ENCODE assay signal across 1 cellular context in the genomic region with DNA sequence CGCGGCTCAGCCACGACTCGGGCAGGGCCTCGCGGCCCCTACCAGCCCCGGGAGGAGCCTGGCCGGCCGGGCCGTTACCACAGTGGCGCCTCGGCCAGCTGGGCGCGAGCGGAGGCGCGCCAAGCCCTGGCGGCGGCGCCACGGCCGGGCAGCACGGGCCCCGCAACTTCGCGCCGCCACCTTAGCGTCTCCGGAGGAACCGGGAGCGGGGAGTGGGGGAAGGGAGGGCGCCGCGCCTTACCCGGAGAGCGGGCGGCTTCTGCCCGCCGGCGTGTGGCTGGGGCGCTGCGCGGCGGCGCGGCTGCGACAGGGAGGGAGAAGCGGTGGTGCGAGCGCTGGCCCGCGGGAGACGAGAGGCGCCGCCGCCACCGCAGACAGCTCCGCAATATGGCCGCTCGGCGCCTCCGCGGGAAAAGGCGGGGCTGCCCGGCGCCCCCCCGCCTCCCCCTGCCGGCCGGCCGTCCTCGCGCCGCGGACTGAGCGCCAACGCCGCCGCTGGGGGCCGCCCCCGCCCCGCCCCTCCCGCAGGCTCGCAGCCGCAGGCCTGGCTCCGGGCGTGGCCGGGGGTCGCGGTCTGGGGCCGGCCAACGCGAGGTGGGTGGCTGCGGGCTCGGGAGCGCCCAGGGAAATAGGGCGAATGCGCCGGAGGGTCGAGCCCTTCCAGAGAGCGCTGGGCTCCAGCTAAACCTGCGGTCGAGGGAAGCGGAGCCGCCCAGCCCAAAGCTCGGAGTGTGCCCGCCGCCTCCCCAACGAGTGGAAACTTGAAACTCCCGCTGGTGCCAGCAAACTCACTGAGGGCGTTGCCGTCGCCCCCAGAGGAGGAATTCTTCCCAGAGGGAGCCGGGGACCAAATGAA.
TF ChIP-seq lines count a peak whose summit lies in the region.

Gene RDX (minus strand): TSS at position 389 of the 856 bp plus-strand sequence. CDS start 16,922 bp downstream, outside the sequence.

TF ChIP-seq in GM12878, 131 proteins besides CTCF, POLR2A, EP300 and RAD21 (continued from another document and continues in another):
- peak; percentile 75 for TF ChIP-seq ZNF687 (IDR thresholded peaks at IDR 0.05)
- peak; percentile 32; the same call in 1 of the 2 replicates for TF ChIP-seq TCF12 (IDR thresholded peaks at IDR 0.05; ENCODE audit: low read depth, low read length)
- peak; percentile 56; the same call in 1 of the 2 replicates for TF ChIP-seq ZNF592 (IDR thresholded peaks at IDR 0.05)
- no peak for TF ChIP-seq IRF4 (IDR thresholded peaks at IDR 0.05; ENCODE audit: low read depth, low read length)
- no peak for TF ChIP-seq POU2F2 (IDR thresholded peaks at IDR 0.05; ENCODE audit: borderline replicate concordance, low read depth, low read length)
- no peak for TF ChIP-seq ZNF274 (IDR thresholded peaks at IDR 0.05; ENCODE audit: insufficient read depth, insufficient read length)
- TF ChIP-seq, protein P1, sequence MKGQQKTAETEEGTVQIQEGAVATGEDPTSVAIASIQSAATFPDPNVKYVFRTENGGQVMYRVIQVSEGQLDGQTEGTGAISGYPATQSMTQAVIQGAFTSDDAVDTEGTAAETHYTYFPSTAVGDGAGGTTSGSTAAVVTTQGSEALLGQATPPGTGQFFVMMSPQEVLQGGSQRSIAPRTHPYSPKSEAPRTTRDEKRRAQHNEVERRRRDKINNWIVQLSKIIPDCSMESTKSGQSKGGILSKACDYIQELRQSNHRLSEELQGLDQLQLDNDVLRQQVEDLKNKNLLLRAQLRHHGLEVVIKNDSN (IDR thresholded peaks at IDR 0.05; ENCODE audit: borderline replicate concordance, extremely low read length, insufficient read depth, low read depth, low read length): no peak
- peak; percentile 14; the same call in 1 of the 2 replicates for TF ChIP-seq PAX5 (IDR thresholded peaks at IDR 0.05; ENCODE audit: borderline replicate concordance, low read depth, low read length)
- TF ChIP-seq PAX8 (IDR thresholded peaks at IDR 0.05): no peak
- TF ChIP-seq, protein P2, sequence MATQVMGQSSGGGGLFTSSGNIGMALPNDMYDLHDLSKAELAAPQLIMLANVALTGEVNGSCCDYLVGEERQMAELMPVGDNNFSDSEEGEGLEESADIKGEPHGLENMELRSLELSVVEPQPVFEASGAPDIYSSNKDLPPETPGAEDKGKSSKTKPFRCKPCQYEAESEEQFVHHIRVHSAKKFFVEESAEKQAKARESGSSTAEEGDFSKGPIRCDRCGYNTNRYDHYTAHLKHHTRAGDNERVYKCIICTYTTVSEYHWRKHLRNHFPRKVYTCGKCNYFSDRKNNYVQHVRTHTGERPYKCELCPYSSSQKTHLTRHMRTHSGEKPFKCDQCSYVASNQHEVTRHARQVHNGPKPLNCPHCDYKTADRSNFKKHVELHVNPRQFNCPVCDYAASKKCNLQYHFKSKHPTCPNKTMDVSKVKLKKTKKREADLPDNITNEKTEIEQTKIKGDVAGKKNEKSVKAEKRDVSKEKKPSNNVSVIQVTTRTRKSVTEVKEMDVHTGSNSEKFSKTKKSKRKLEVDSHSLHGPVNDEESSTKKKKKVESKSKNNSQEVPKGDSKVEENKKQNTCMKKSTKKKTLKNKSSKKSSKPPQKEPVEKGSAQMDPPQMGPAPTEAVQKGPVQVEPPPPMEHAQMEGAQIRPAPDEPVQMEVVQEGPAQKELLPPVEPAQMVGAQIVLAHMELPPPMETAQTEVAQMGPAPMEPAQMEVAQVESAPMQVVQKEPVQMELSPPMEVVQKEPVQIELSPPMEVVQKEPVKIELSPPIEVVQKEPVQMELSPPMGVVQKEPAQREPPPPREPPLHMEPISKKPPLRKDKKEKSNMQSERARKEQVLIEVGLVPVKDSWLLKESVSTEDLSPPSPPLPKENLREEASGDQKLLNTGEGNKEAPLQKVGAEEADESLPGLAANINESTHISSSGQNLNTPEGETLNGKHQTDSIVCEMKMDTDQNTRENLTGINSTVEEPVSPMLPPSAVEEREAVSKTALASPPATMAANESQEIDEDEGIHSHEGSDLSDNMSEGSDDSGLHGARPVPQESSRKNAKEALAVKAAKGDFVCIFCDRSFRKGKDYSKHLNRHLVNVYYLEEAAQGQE (IDR thresholded peaks at IDR 0.05; ENCODE audit: low read depth, low read length): 0 out of 2 replicates have a peak, but pooled peaks have one; percentile 44
- TF ChIP-seq SUZ12 (IDR thresholded peaks at IDR 0.05; ENCODE audit: unreplicated experiment): no peak
- TF ChIP-seq, protein P3, sequence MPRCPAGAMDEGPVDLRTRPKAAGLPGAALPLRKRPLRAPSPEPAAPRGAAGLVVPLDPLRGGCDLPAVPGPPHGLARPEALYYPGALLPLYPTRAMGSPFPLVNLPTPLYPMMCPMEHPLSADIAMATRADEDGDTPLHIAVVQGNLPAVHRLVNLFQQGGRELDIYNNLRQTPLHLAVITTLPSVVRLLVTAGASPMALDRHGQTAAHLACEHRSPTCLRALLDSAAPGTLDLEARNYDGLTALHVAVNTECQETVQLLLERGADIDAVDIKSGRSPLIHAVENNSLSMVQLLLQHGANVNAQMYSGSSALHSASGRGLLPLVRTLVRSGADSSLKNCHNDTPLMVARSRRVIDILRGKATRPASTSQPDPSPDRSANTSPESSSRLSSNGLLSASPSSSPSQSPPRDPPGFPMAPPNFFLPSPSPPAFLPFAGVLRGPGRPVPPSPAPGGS (IDR thresholded peaks at IDR 0.05; ENCODE audit: borderline replicate concordance, insufficient read depth, low read depth, low read length, poor library complexity, severe bottlenecking): peak; percentile 5
- no peak for TF ChIP-seq MYC (IDR thresholded peaks at IDR 0.05; ENCODE audit: insufficient read depth, insufficient read length, insufficient replicate concordance, low read length, severe bottlenecking)
- TF ChIP-seq HDGF (IDR thresholded peaks at IDR 0.05): no peak
- TF ChIP-seq RB1 (IDR thresholded peaks at IDR 0.05; ENCODE audit: borderline replicate concordance): peak; percentile 87; the same call in 1 of the 2 replicates
- TF ChIP-seq ZNF384 (IDR thresholded peaks at IDR 0.05; ENCODE audit: borderline replicate concordance, low read depth, low read length): no peak
- peak; percentile 26; the same call in 1 of the 2 replicates for TF ChIP-seq TAF1 (IDR thresholded peaks at IDR 0.05; ENCODE audit: borderline replicate concordance, low read depth, low read length)
- peak; percentile 94 for TF ChIP-seq DPF2 (IDR thresholded peaks at IDR 0.05)
- TF ChIP-seq FOS (IDR thresholded peaks at IDR 0.05; ENCODE audit: borderline replicate concordance, extremely low read depth, insufficient read length): no peak
- TF ChIP-seq, protein P4, sequence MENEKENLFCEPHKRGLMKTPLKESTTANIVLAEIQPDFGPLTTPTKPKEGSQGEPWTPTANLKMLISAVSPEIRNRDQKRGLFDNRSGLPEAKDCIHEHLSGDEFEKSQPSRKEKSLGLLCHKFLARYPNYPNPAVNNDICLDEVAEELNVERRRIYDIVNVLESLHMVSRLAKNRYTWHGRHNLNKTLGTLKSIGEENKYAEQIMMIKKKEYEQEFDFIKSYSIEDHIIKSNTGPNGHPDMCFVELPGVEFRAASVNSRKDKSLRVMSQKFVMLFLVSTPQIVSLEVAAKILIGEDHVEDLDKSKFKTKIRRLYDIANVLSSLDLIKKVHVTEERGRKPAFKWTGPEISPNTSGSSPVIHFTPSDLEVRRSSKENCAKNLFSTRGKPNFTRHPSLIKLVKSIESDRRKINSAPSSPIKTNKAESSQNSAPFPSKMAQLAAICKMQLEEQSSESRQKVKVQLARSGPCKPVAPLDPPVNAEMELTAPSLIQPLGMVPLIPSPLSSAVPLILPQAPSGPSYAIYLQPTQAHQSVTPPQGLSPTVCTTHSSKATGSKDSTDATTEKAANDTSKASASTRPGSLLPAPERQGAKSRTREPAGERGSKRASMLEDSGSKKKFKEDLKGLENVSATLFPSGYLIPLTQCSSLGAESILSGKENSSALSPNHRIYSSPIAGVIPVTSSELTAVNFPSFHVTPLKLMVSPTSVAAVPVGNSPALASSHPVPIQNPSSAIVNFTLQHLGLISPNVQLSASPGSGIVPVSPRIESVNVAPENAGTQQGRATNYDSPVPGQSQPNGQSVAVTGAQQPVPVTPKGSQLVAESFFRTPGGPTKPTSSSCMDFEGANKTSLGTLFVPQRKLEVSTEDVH (IDR thresholded peaks at IDR 0.05; ENCODE audit: low read depth, partially characterized antibody): no peak
- peak; percentile 98 for TF ChIP-seq GATAD2B (conservative IDR thresholded peaks at IDR 0.05; ENCODE audit: low read depth)
- no peak for TF ChIP-seq BRCA1 (IDR thresholded peaks at IDR 0.05; ENCODE audit: low read depth, low read length)
- TF ChIP-seq E4F1 (IDR thresholded peaks at IDR 0.05; ENCODE audit: borderline replicate concordance, partially characterized antibody): no peak
- TF ChIP-seq RCOR1 (conservative IDR thresholded peaks at IDR 0.05; ENCODE audit: low read depth, low read length): no peak
- TF ChIP-seq PML (IDR thresholded peaks at IDR 0.05; ENCODE audit: low read length): no peak; the same call in 1 of the 2 replicates
- TF ChIP-seq ZBTB33 (IDR thresholded peaks at IDR 0.05): no peak
- no peak for TF ChIP-seq NFIC (IDR thresholded peaks at IDR 0.05; ENCODE audit: low read depth, low read length)
